1 cellular context compared by ENCODE assay signal in genomic region chr12:64782181-64782580, GRCh38.
TF ChIP-seq lines count a peak whose summit lies in the region.

No MANE protein-coding gene starts in this region.

TF ChIP-seq in HCT116, 20 proteins besides CTCF, POLR2A, EP300 and RAD21 (continued from another document):
- TF ChIP-seq ATF3 (IDR thresholded peaks at IDR 0.05): no peak
- TF ChIP-seq EGR1 (IDR thresholded peaks at IDR 0.05; ENCODE audit: low read depth): no peak
- TF ChIP-seq ZBTB33 (IDR thresholded peaks at IDR 0.05; ENCODE audit: extremely low read depth, insufficient replicate concordance, low read length): no peak
- TF ChIP-seq EZH2 (IDR thresholded peaks at IDR 0.05): no peak
- no peak for TF ChIP-seq SIN3A (IDR thresholded peaks at IDR 0.05; ENCODE audit: low read depth)
- TF ChIP-seq JUND (IDR thresholded peaks at IDR 0.05): no peak
- no peak for TF ChIP-seq SP1 (IDR thresholded peaks at IDR 0.05; ENCODE audit: low read depth)
- TF ChIP-seq FOSL1 (IDR thresholded peaks at IDR 0.05; ENCODE audit: low read depth): no peak
- TF ChIP-seq CBX3 (IDR thresholded peaks at IDR 0.05; ENCODE audit: low read depth): no peak
- no peak for TF ChIP-seq ELF1 (IDR thresholded peaks at IDR 0.05; ENCODE audit: borderline replicate concordance, low read depth)
- no peak for TF ChIP-seq ZNF274 (IDR thresholded peaks at IDR 0.05; ENCODE audit: low read depth, low read length)
- no peak for TF ChIP-seq POLR2AphosphoS5 (IDR thresholded peaks at IDR 0.05; ENCODE audit: low read depth, low read length)
- no peak for TF ChIP-seq SRF (IDR thresholded peaks at IDR 0.05; ENCODE audit: low read depth)
- no peak for TF ChIP-seq YY1 (IDR thresholded peaks at IDR 0.05; ENCODE audit: extremely low read depth, insufficient replicate concordance, low read depth, low read length)
